1 cellular context compared by ENCODE assay signal in genomic region chr3:151178208-151178845, GRCh38.
TF ChIP-seq lines count a peak whose summit lies in the region.

No MANE protein-coding gene starts in this region.

TF ChIP-seq in HepG2, 621 proteins besides CTCF, POLR2A, EP300 and RAD21 (continued from another document and continues in another):
- no peak for TF ChIP-seq ZNF652 (CRISPR knock-in tag; IDR thresholded peaks at IDR 0.05; ENCODE audit: borderline replicate concordance, low read depth)
- TF ChIP-seq TCF7L2 (IDR thresholded peaks at IDR 0.05; ENCODE audit: low read depth, low read length), result no peak
- TF ChIP-seq, protein P1, sequence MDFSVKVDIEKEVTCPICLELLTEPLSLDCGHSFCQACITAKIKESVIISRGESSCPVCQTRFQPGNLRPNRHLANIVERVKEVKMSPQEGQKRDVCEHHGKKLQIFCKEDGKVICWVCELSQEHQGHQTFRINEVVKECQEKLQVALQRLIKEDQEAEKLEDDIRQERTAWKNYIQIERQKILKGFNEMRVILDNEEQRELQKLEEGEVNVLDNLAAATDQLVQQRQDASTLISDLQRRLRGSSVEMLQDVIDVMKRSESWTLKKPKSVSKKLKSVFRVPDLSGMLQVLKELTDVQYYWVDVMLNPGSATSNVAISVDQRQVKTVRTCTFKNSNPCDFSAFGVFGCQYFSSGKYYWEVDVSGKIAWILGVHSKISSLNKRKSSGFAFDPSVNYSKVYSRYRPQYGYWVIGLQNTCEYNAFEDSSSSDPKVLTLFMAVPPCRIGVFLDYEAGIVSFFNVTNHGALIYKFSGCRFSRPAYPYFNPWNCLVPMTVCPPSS (IDR thresholded peaks at IDR 0.05), result no peak
- TF ChIP-seq SNRNP70 (IDR thresholded peaks at IDR 0.05; ENCODE audit: low read depth, low read length), result no peak
- TF ChIP-seq THRA (CRISPR knock-in tag; IDR thresholded peaks at IDR 0.05; ENCODE audit: borderline replicate concordance), result 0 out of 2 replicates have a peak, but pooled peaks have one; percentile 14
- TF ChIP-seq ZNF333 (CRISPR knock-in tag; IDR thresholded peaks at IDR 0.05; ENCODE audit: borderline replicate concordance), result no peak
- TF ChIP-seq, protein P2, sequence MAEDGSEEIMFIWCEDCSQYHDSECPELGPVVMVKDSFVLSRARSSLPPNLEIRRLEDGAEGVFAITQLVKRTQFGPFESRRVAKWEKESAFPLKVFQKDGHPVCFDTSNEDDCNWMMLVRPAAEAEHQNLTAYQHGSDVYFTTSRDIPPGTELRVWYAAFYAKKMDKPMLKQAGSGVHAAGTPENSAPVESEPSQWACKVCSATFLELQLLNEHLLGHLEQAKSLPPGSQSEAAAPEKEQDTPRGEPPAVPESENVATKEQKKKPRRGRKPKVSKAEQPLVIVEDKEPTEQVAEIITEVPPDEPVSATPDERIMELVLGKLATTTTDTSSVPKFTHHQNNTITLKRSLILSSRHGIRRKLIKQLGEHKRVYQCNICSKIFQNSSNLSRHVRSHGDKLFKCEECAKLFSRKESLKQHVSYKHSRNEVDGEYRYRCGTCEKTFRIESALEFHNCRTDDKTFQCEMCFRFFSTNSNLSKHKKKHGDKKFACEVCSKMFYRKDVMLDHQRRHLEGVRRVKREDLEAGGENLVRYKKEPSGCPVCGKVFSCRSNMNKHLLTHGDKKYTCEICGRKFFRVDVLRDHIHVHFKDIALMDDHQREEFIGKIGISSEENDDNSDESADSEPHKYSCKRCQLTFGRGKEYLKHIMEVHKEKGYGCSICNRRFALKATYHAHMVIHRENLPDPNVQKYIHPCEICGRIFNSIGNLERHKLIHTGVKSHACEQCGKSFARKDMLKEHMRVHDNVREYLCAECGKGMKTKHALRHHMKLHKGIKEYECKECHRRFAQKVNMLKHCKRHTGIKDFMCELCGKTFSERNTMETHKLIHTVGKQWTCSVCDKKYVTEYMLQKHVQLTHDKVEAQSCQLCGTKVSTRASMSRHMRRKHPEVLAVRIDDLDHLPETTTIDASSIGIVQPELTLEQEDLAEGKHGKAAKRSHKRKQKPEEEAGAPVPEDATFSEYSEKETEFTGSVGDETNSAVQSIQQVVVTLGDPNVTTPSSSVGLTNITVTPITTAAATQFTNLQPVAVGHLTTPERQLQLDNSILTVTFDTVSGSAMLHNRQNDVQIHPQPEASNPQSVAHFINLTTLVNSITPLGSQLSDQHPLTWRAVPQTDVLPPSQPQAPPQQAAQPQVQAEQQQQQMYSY (CRISPR knock-in tag; IDR thresholded peaks at IDR 0.05), result no peak
- TF ChIP-seq, protein P3, sequence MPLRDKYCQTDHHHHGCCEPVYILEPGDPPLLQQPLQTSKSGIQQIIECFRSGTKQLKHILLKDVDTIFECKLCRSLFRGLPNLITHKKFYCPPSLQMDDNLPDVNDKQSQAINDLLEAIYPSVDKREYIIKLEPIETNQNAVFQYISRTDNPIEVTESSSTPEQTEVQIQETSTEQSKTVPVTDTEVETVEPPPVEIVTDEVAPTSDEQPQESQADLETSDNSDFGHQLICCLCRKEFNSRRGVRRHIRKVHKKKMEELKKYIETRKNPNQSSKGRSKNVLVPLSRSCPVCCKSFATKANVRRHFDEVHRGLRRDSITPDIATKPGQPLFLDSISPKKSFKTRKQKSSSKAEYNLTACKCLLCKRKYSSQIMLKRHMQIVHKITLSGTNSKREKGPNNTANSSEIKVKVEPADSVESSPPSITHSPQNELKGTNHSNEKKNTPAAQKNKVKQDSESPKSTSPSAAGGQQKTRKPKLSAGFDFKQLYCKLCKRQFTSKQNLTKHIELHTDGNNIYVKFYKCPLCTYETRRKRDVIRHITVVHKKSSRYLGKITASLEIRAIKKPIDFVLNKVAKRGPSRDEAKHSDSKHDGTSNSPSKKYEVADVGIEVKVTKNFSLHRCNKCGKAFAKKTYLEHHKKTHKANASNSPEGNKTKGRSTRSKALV (CRISPR knock-in tag; IDR thresholded peaks at IDR 0.05), result no peak
- TF ChIP-seq ZKSCAN5 (CRISPR knock-in tag; IDR thresholded peaks at IDR 0.05), result no peak
- no peak for TF ChIP-seq ELK4 (CRISPR knock-in tag; IDR thresholded peaks at IDR 0.05; ENCODE audit: borderline replicate concordance)
- no peak for TF ChIP-seq NR2F6 (IDR thresholded peaks at IDR 0.05)
- TF ChIP-seq NR2F6 (CRISPR knock-in tag; IDR thresholded peaks at IDR 0.05), result peak; percentile 47; the same call in 1 of the 2 replicates
- peak; percentile 62 for TF ChIP-seq HDAC1 (CRISPR knock-in tag; IDR thresholded peaks at IDR 0.05)
- no peak for TF ChIP-seq NBN (conservative IDR thresholded peaks at IDR 0.05)
- TF ChIP-seq TBP (CRISPR knock-in tag; IDR thresholded peaks at IDR 0.05), result no peak
- TF ChIP-seq ZNF576 (CRISPR knock-in tag; IDR thresholded peaks at IDR 0.05), result no peak
- TF ChIP-seq NR1H2 (CRISPR knock-in tag; IDR thresholded peaks at IDR 0.05; ENCODE audit: borderline replicate concordance, low read depth), result no peak
- TF ChIP-seq ARHGAP35 (CRISPR knock-in tag; IDR thresholded peaks at IDR 0.05; ENCODE audit: borderline replicate concordance), result no peak
- TF ChIP-seq DNMT1 (CRISPR knock-in tag; IDR thresholded peaks at IDR 0.05), result no peak
- no peak for TF ChIP-seq ZNF709 (CRISPR knock-in tag; IDR thresholded peaks at IDR 0.05)
- no peak for TF ChIP-seq ZNF639 (CRISPR knock-in tag; conservative IDR thresholded peaks at IDR 0.05)
- TF ChIP-seq KLF11 (CRISPR knock-in tag; IDR thresholded peaks at IDR 0.05), result no peak
- TF ChIP-seq, protein P4, sequence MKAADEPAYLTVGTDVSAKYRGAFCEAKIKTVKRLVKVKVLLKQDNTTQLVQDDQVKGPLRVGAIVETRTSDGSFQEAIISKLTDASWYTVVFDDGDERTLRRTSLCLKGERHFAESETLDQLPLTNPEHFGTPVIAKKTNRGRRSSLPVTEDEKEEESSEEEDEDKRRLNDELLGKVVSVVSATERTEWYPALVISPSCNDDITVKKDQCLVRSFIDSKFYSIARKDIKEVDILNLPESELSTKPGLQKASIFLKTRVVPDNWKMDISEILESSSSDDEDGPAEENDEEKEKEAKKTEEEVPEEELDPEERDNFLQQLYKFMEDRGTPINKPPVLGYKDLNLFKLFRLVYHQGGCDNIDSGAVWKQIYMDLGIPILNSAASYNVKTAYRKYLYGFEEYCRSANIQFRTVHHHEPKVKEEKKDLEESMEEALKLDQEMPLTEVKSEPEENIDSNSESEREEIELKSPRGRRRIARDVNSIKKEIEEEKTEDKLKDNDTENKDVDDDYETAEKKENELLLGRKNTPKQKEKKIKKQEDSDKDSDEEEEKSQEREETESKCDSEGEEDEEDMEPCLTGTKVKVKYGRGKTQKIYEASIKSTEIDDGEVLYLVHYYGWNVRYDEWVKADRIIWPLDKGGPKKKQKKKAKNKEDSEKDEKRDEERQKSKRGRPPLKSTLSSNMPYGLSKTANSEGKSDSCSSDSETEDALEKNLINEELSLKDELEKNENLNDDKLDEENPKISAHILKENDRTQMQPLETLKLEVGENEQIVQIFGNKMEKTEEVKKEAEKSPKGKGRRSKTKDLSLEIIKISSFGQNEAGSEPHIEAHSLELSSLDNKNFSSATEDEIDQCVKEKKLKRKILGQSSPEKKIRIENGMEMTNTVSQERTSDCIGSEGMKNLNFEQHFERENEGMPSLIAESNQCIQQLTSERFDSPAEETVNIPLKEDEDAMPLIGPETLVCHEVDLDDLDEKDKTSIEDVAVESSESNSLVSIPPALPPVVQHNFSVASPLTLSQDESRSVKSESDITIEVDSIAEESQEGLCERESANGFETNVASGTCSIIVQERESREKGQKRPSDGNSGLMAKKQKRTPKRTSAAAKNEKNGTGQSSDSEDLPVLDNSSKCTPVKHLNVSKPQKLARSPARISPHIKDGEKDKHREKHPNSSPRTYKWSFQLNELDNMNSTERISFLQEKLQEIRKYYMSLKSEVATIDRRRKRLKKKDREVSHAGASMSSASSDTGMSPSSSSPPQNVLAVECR (CRISPR knock-in tag; IDR thresholded peaks at IDR 0.05; ENCODE audit: borderline replicate concordance), result no peak; the same call in 1 of the 2 replicates
- TF ChIP-seq SMARCC2 (IDR thresholded peaks at IDR 0.05), result no peak
- no peak for TF ChIP-seq MYNN (CRISPR knock-in tag; IDR thresholded peaks at IDR 0.05; ENCODE audit: low read depth)
- peak; percentile 33; the same call in 1 of the 2 replicates for TF ChIP-seq GATA4 (IDR thresholded peaks at IDR 0.05; ENCODE audit: borderline replicate concordance, low read depth)
- peak; percentile 58 for TF ChIP-seq ASH2L (IDR thresholded peaks at IDR 0.05; ENCODE audit: insufficient read length, low read depth, low read length)
- no peak for TF ChIP-seq ZNF446 (CRISPR knock-in tag; IDR thresholded peaks at IDR 0.05)
- TF ChIP-seq FOXP1 (IDR thresholded peaks at IDR 0.05), result no peak
- TF ChIP-seq FOXP1 (CRISPR knock-in tag; IDR thresholded peaks at IDR 0.05), result peak; percentile 84
- no peak for TF ChIP-seq ZNF343 (CRISPR knock-in tag; IDR thresholded peaks at IDR 0.05)
- no peak for TF ChIP-seq ZNF879 (CRISPR knock-in tag; IDR thresholded peaks at IDR 0.05)
- TF ChIP-seq SSRP1 (CRISPR knock-in tag; IDR thresholded peaks at IDR 0.05), result no peak
- TF ChIP-seq TBX3 (IDR thresholded peaks at IDR 0.05; ENCODE audit: borderline replicate concordance), result peak; percentile 50; the same call in 1 of the 2 replicates
- no peak for TF ChIP-seq WIZ (CRISPR knock-in tag; IDR thresholded peaks at IDR 0.05)
- no peak for TF ChIP-seq ARNT (IDR thresholded peaks at IDR 0.05)
- no peak for TF ChIP-seq ZIK1 (CRISPR knock-in tag; IDR thresholded peaks at IDR 0.05; ENCODE audit: borderline replicate concordance, low read depth)
- no peak for TF ChIP-seq SRSF4 (IDR thresholded peaks at IDR 0.05; ENCODE audit: low read depth, low read length, poor library complexity, severe bottlenecking)
- no peak for TF ChIP-seq XBP1 (CRISPR knock-in tag; IDR thresholded peaks at IDR 0.05)
- no peak for TF ChIP-seq ZNF672 (CRISPR knock-in tag; IDR thresholded peaks at IDR 0.05)
- TF ChIP-seq PAF1 (CRISPR knock-in tag; IDR thresholded peaks at IDR 0.05), result no peak
- TF ChIP-seq ZMYM4 (CRISPR knock-in tag; IDR thresholded peaks at IDR 0.05), result peak; percentile 72
- no peak for TF ChIP-seq ZNF772 (CRISPR knock-in tag; IDR thresholded peaks at IDR 0.05)
- TF ChIP-seq, protein P5, sequence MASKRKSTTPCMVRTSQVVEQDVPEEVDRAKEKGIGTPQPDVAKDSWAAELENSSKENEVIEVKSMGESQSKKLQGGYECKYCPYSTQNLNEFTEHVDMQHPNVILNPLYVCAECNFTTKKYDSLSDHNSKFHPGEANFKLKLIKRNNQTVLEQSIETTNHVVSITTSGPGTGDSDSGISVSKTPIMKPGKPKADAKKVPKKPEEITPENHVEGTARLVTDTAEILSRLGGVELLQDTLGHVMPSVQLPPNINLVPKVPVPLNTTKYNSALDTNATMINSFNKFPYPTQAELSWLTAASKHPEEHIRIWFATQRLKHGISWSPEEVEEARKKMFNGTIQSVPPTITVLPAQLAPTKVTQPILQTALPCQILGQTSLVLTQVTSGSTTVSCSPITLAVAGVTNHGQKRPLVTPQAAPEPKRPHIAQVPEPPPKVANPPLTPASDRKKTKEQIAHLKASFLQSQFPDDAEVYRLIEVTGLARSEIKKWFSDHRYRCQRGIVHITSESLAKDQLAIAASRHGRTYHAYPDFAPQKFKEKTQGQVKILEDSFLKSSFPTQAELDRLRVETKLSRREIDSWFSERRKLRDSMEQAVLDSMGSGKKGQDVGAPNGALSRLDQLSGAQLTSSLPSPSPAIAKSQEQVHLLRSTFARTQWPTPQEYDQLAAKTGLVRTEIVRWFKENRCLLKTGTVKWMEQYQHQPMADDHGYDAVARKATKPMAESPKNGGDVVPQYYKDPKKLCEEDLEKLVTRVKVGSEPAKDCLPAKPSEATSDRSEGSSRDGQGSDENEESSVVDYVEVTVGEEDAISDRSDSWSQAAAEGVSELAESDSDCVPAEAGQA (IDR thresholded peaks at IDR 0.05; ENCODE audit: low read depth), result no peak
- TF ChIP-seq, protein P5 (CRISPR knock-in tag; IDR thresholded peaks at IDR 0.05; ENCODE audit: borderline replicate concordance), result no peak
